In genomic region chr11:18383388-18384156, GRCh38 we compare ENCODE assay signal across 8 cellular contexts. TPM values are rescaled to one million over a fixed set of nuclear protein-coding genes. Genes with fewer than 3 reads are reported as not detected.
DNase-seq lines count a peak whose midpoint lies in the region; ATAC-seq and TF ChIP-seq lines count a peak whose summit lies in the region.

No MANE protein-coding gene starts in this region.

- TF ChIP-seq CTCF in choroid plexus epithelial cell (conservative IDR thresholded peaks at IDR 0.05; ENCODE audit: low read depth, low read length): no peak
- TF ChIP-seq CTCF in lung (IDR thresholded peaks at IDR 0.05; ENCODE audit: control extremely low read depth, extremely low read depth): no peak

- intact Hi-C loops in activated CD4-positive, alpha-beta T cell treated with anti-CD3 and anti-CD28 coated beads for 36 hours (cut with DNase I, micrococcal nuclease): loop anchor here (1.0 to 5.0 kb wide), 5 partner anchors 11 to 1031 kb away; partner anchors contain the start of genes GTF2H1 (in 2 of the 2), HPS5 (in 2 of the 2), LDHA (in 2 of the 2) and NCR3LG1 (in 1 of the 2)

- no peaks in the 10 kb centered on the region for H3K27me3 Mint-ChIP-seq in activated CD4-positive, alpha-beta T cell treated with anti-CD3 and anti-CD28 coated beads for 36 hours

- no peaks in the 10 kb centered on the region for H3K9me3 Mint-ChIP-seq in activated CD4-positive, alpha-beta T cell treated with anti-CD3 and anti-CD28 coated beads for 36 hours (ENCODE audit: low read depth)

- H3K27me3 ChIP-seq in MG63: no peaks in the 10 kb centered on the region
- no peaks in the 10 kb centered on the region for H3K27me3 ChIP-seq in lung (ENCODE audit: control insufficient read depth, insufficient read depth)

- POLR2A ChIA-PET in activated CD4-positive, alpha-beta T cell treated with anti-CD3 and anti-CD28 coated beads for 36 hours (lab: Charles Lee): interaction anchor here (0.6 to 3.1 kb wide), 12 partner anchors 10 to 142 kb away, joined by 3 to 103 read pairs (median 4); partner anchors contain the start of genes GTF2H1, HPS5 and LDHA

- peak overlapping the region; percentile 59 for H3K4me3 Mint-ChIP-seq in activated CD4-positive, alpha-beta T cell treated with anti-CD3 and anti-CD28 coated beads for 36 hours

- 2 to 9% methylated on average over 9 of the region's 9 CpGs for WGBS in lung, 2 donors

- peak; percentile 74 for DNase-seq in DMS 273 (lab: John Stamatoyannopoulos, UW; ENCODE audit: unreplicated experiment)
- no peak for DNase-seq in DMS 273 treated with DMSO at 0.1 percent for 48 hours (lab: John Stamatoyannopoulos, UW)
- DNase-seq in HCEC 1CT: peak; percentile 99
- peak; percentile 91 for DNase-seq in MG63
- peak; percentile 89 for DNase-seq in activated CD4-positive, alpha-beta T cell treated with anti-CD3 and anti-CD28 coated beads for 36 hours
- DNase-seq in choroid plexus epithelial cell (ENCODE audit: low read depth): peak; percentile 97
- peak; percentile 69 for DNase-seq in lung (ENCODE audit: low spot score)
- peak; percentile 61 to 80 (median 67) for DNase-seq in stimulated activated CD4-positive, alpha-beta T cell treated with anti-CD3 and anti-CD28 coated beads, TNF-alpha, amount 100 ng/mL, for 24 hours (ENCODE audit: low read depth in 3 of 3)

- H3K4me3 ChIP-seq in MG63: no peak overlapping the region
- H3K4me3 ChIP-seq in choroid plexus epithelial cell (ENCODE audit: low read depth, low read length): no peak overlapping the region
- no peak overlapping the region for H3K4me3 ChIP-seq in lung

- H3K36me3 ChIP-seq in MG63 (no peaks in the 10 kb centered on the region), lung (ENCODE audit: control insufficient read depth in 2 of 2, insufficient read depth in 2 of 2, low read length in 2 of 2) (no peaks in the 10 kb centered on the region)

- ATAC-seq in activated CD4-positive, alpha-beta T cell treated with anti-CD3 and anti-CD28 coated beads for 36 hours: peak; percentile 96
- peak; percentile 89 for ATAC-seq in lung (ENCODE audit: insufficient read depth, low FRiP score)

- CTCF ChIA-PET in activated CD4-positive, alpha-beta T cell treated with anti-CD3 and anti-CD28 coated beads for 36 hours (lab: Charles Lee): interaction anchor here (0.9 to 2.7 kb wide), 9 partner anchors 9 to 338 kb away, joined by 3 to 32 read pairs (median 5); partner anchors contain the start of genes GTF2H1, HPS5 and LDHA

- H3K4me1 ChIP-seq in lung (ENCODE audit: control insufficient read depth in 2 of 2, insufficient read depth in 2 of 2, low read length in 2 of 2): peaks cover 4 to 20% of the 10 kb centered on the region in 2 donors

- no peaks in the 10 kb centered on the region for H3K9me3 ChIP-seq in MG63
- no peaks in the 10 kb centered on the region for H3K9me3 ChIP-seq in lung (ENCODE audit: control insufficient read depth in 2 of 2, insufficient read depth in 1 of 2, low read length in 1 of 2)

- H3K4me1 Mint-ChIP-seq in activated CD4-positive, alpha-beta T cell treated with anti-CD3 and anti-CD28 coated beads for 36 hours: peaks cover 42% of the 10 kb centered on the region

- H3K27ac Mint-ChIP-seq in activated CD4-positive, alpha-beta T cell treated with anti-CD3 and anti-CD28 coated beads for 36 hours: peak overlapping the region; percentile 98

- H3K27ac ChIP-seq in lung (ENCODE audit: low read depth in 1 of 2, low read length in 1 of 2): peak overlapping the region; percentile 88 to 96

- H3K36me3 Mint-ChIP-seq in activated CD4-positive, alpha-beta T cell treated with anti-CD3 and anti-CD28 coated beads for 36 hours (ENCODE audit: low read depth): no peaks in the 10 kb centered on the region

RNA-seq across cellular contexts. Expression of gene LDHA, which starts 10.8 kb away (rescaled TPM):
- total RNA-seq in MG63 (2014; rRNA removed; shearing (Covaris generic); ENCODE audit: low replicate concordance): 319 TPM in 2 replicates
- total RNA-seq in activated CD4-positive, alpha-beta T cell treated with anti-CD3 and anti-CD28 coated beads for 36 hours: 1,000 to 10,000 TPM; 2,310 to 2,803 TPM
- total RNA-seq in lung: 100 to 1,000 TPM; 238 to 373 TPM
- polyA plus RNA-seq in lung: 100 to 1,000 TPM; 286 to 596 TPM

RNA-seq across cellular contexts. Expression of gene LDHC, which starts 28.5 kb away (rescaled TPM):
- total RNA-seq in MG63 (2014; rRNA removed; shearing (Covaris generic); ENCODE audit: low replicate concordance): 1.2 TPM in 1 of 2 replicates, not detected in the other
- not detected for total RNA-seq in activated CD4-positive, alpha-beta T cell treated with anti-CD3 and anti-CD28 coated beads for 36 hours
- total RNA-seq in lung: not detected
- polyA plus RNA-seq in lung: 1 to 10 TPM in 1 of 2 donors, under 1 TPM in 1; 0.06 to 1.1 TPM
